26 cellular contexts compared by ENCODE assay signal in the genomic region with DNA sequence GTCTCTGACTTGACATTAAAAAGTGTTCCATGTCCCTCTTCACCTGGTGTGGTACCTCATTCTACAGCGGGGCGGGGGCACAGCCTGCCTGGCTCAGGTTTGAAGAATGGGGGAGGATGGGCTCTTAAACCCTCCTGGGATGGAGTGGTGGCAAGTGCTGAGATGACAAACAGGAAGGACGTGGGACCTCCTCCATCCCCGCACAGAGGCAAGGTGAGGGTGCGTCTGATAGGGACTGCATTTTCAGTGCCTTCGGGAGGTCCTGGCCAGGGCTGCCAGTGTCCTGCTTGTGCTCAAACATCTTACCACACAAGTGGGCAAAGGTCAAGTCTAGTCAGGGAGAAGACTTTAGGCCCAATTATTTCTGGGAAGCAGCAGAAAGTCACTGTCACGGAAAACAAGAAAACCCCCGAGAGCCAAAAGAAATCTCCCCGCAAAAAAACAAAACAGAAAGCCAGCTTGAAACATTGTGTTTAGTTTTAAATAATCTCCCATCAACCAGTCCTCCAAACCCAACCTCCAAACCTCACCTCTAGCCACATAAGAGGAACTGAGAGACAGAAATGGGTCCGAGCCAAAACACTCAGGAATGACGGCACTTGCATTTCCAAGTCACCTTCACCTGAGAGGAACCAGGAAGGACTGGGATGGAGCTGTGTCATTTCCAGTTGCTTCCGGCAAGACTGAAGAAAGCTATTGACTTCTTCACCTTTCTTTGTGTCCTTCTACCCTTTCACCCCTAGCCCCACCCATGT.
DNase-seq lines count a peak whose midpoint lies in the region; ATAC-seq, FAIRE-seq and TF ChIP-seq lines count a peak whose summit lies in the region.
"Had no signal": no experiment of that assay in that cellular context is flagged by ENCODE, and none has a peak within 500 bp of the region (broad histone marks: within the 10 kb centered on the region; RNA-seq: fewer than 3 reads in every experiment).

No MANE protein-coding gene starts in this region.

- no peaks in the 10 kb centered on the region for H4K20me1 ChIP-seq in H1 (replicated peaks in 1 of 2; ENCODE audit: control insufficient read depth in 1 of 2, insufficient read depth in 2 of 2, low read length in 2 of 2)

- no peaks in the 10 kb centered on the region for H3K9me3 ChIP-seq in H1 (ENCODE audit: insufficient read depth in 2 of 2, low read depth in 1 of 2, low read length in 1 of 2)
- H3K9me3 ChIP-seq: HAP-1 had no signal

- H2BK12ac ChIP-seq in H1 (ENCODE audit: low read depth, low read length) = no peak overlapping the region

- H3K23ac ChIP-seq in H1 (ENCODE audit: insufficient read length) = no peak overlapping the region

- H3K36me3 ChIP-seq in H1 (ENCODE audit: control insufficient read depth in 2 of 4, insufficient read depth in 4 of 4, low read length in 3 of 4) = no peaks in the 10 kb centered on the region
- H3K36me3 ChIP-seq: HAP-1 had no signal

- no peaks in the 10 kb centered on the region for H3K23me2 ChIP-seq in H1 (ENCODE audit: low read depth, low read length)

- no peak overlapping the region; the same call in 1 of the 2 replicates for H3K18ac ChIP-seq in H1 (ENCODE audit: extremely low read depth, low read length)

- FAIRE-seq in H1 (lab: Jason Lieb, UNC) = no peak
- FAIRE-seq: GM18507 had no signal

- TF ChIP-seq CTCF in H1 (IDR thresholded peaks at IDR 0.05; ENCODE audit: control extremely low read depth in 1 of 3, insufficient read depth in 1 of 3, low read depth in 1 of 3, low read length in 3 of 3) = no peak

- peak overlapping the region; percentile 29; the same call in 1 of the 2 replicates for H4K8ac ChIP-seq in H1 (ENCODE audit: extremely low read depth, insufficient read depth, low read length)

- no peak overlapping the region for H2AFZ ChIP-seq in H1 (ENCODE audit: low read length)
- H2AFZ ChIP-seq: GM23338, PC-9 had no signal

- TF ChIP-seq POLR2A in H1 (IDR thresholded peaks at IDR 0.05; ENCODE audit: control extremely low read depth in 1 of 2, low read depth in 2 of 2, low read length in 2 of 2) = no peak

- no peak overlapping the region for H2AK5ac ChIP-seq in H1 (ENCODE audit: low read depth, low read length)

- peak; percentile 80 for DNase-seq in NCI-H748 (lab: John Stamatoyannopoulos, UW; ENCODE audit: unreplicated experiment)
- no peak for DNase-seq in NCI-H748 treated with DMSO at 0.1 percent for 48 hours (lab: John Stamatoyannopoulos, UW)
- DNase-seq in NCI-H345 (lab: John Stamatoyannopoulos, UW) = peak; percentile 70
- no peak for DNase-seq in H1 (ENCODE audit: low read depth in 1 of 2, low spot score in 2 of 2)
- no peak for DNase-seq in putamen (ENCODE audit: low spot score)
- DNase-seq in foreskin melanocyte = no peak
- DNase-seq: Calu3; DMS79 treated with DMSO at 0.1 percent for 48 hours; GF-D8; HFFc6; Karpas-422; MV-4-11; NCI-H1105; NCI-H1436 treated with DMSO at 0.1 percent for 48 hours; NCI-H2029; NCI-H2227 treated with DMSO at 0.1 percent for 48 hours; NCI-H510A treated with DMSO at 0.1 percent for 48 hours; NK-92 treated with Interleukin-12 subunit alpha and Interleukin-12 subunit beta, amount 100 ng/mL, for 24 hours; PC-9; Right ventricle myocardium superior; T-cell had no signal

- TF ChIP-seq EP300 in H1 (IDR thresholded peaks at IDR 0.05; ENCODE audit: borderline replicate concordance in 1 of 2, low read depth in 2 of 2, low read length in 2 of 2) = no peak

- no peak for TF ChIP-seq RAD21 in H1 (IDR thresholded peaks at IDR 0.05 in 1 of 2, conservative IDR thresholded peaks at IDR 0.05 in 1 of 2; ENCODE audit: low read depth in 2 of 2, low read length in 2 of 2)

- POLR2A ChIA-PET in H1 (lab: Charles Lee; ENCODE audit: partially characterized antibody) = no interaction called here

- H2BK5ac ChIP-seq in H1 (ENCODE audit: low read depth, low read length) = no peak overlapping the region

- no peak overlapping the region for H3K27ac ChIP-seq in H1 (ENCODE audit: low read depth, low read length)
- H3K27ac ChIP-seq: HL-60, PC-9 had no signal

- no peaks in the 10 kb centered on the region for H3K79me1 ChIP-seq in H1 (ENCODE audit: low read depth, low read length)

- H3K4me3 ChIP-seq in H1 (ENCODE audit: extremely low read depth in 1 of 4, insufficient read depth in 2 of 4, low read depth in 3 of 4, low read length in 4 of 4) = no peak overlapping the region
- H3K4me3 ChIP-seq: GM23338, HAP-1, PC-9 had no signal

- H3K4me1 ChIP-seq in H1 (replicated peaks in 1 of 4; ENCODE audit: control insufficient read depth in 3 of 4, insufficient read depth in 4 of 4, low read length in 3 of 4) = peaks cover 0 to 4% (median 2%) of the 10 kb centered on the region in 4 experiments; a peak in 3 of 7 replicates
- H3K4me1 ChIP-seq: HAP-1 had no signal

- CTCF ChIA-PET in H1 (lab: Charles Lee; ENCODE audit: partially characterized antibody) = no interaction called here

- no peak overlapping the region for H3K4ac ChIP-seq in H1 (replicated peaks; ENCODE audit: insufficient read length, low read depth, low read length)

- no peak overlapping the region for H2BK120ac ChIP-seq in H1 (replicated peaks; ENCODE audit: low read depth, low read length)

- no peak for ATAC-seq in HG03159 (IDR thresholded peaks at IDR 0.05; ENCODE audit: unreplicated experiment)
- ATAC-seq: GM23338, T-cell had no signal

- H4K91ac ChIP-seq in H1 (replicated peaks; ENCODE audit: insufficient read length, low read length) = no peak overlapping the region

- no peaks in the 10 kb centered on the region for H3K79me2 ChIP-seq in H1 (ENCODE audit: control insufficient read depth in 1 of 2, insufficient read depth in 2 of 2, low read length in 2 of 2)

- no peak overlapping the region for H2BK15ac ChIP-seq in H1 (ENCODE audit: low read length)

- H3K27me3 ChIP-seq in H1 (replicated peaks in 1 of 4; ENCODE audit: control insufficient read depth in 3 of 4, extremely low read depth in 1 of 4, insufficient read depth in 3 of 4, low read length in 3 of 4) = peaks cover 0 to 2% (median 0%) of the 10 kb centered on the region in 4 experiments; a peak in 2 of 7 replicates

- no peak overlapping the region for H3K56ac ChIP-seq in H1 (replicated peaks; ENCODE audit: insufficient read length, low read depth, low read length)

- no peak overlapping the region for H2BK20ac ChIP-seq in H1 (ENCODE audit: low read length)

- no peak overlapping the region for H3K9ac ChIP-seq in H1 (replicated peaks in 1 of 4; ENCODE audit: extremely low read depth in 1 of 4, low read depth in 3 of 4, low read length in 3 of 4)

- H3K4me2 ChIP-seq in H1 (ENCODE audit: insufficient read depth in 1 of 2, low read depth in 2 of 2, low read length in 2 of 2) = no peak overlapping the region
- H3K4me2 ChIP-seq: GM23338, PC-9 had no signal

- H3K14ac ChIP-seq in H1 (ENCODE audit: insufficient read length) = no peak overlapping the region

- 93% methylated on average over 10 of the region's 12 CpGs; no CpG with 5 or more reads in 1 of the 2 experiments for WGBS in H1 (ENCODE audit: extremely low coverage in 1 of 2, insufficient coverage in 1 of 2, insufficient read length in 1 of 2, insufficient replicate concordance in 2 of 2, low coverage in 1 of 2, low lambda C conversion rate in 2 of 2, missing lambda C conversion rate in 1 of 2), 2 experiments

- no peak overlapping the region for H4K5ac ChIP-seq in H1 (ENCODE audit: insufficient read length, low read depth, low read length)

TF ChIP-seq in H1, 55 proteins besides CTCF, POLR2A, EP300 and RAD21:
- TF ChIP-seq MAX (IDR thresholded peaks at IDR 0.05) (no peak), BCL11A (IDR thresholded peaks at IDR 0.05; ENCODE audit: low read depth in 2 of 2, low read length in 2 of 2) (no peak), CBX5 (IDR thresholded peaks at IDR 0.05; ENCODE audit: low read depth, low read length) (no peak), PHF8 (conservative IDR thresholded peaks at IDR 0.05; ENCODE audit: low read depth, low read length) (no peak), RNF2 (IDR thresholded peaks at IDR 0.05; ENCODE audit: borderline replicate concordance, low read depth, low read length, missing control alignments, poor library complexity, severe bottlenecking) (no peak), SIRT6 (IDR thresholded peaks at IDR 0.05; ENCODE audit: low read length) (no peak), BRCA1 (IDR thresholded peaks at IDR 0.05; ENCODE audit: low read depth, low read length) (no peak), TBP (IDR thresholded peaks at IDR 0.05; ENCODE audit: low read depth, low read length) (no peak), TAF1 (IDR thresholded peaks at IDR 0.05; ENCODE audit: low read depth, low read length) (no peak), TAF7 (optimal IDR thresholded peaks at IDR 0.05; ENCODE audit: borderline replicate concordance, low read depth, low read length) (no peak), SP2 (IDR thresholded peaks at IDR 0.05; ENCODE audit: low read length) (no peak), EGR1 (IDR thresholded peaks at IDR 0.05; ENCODE audit: borderline replicate concordance, low read depth, low read length) (no peak)
- TF ChIP-seq, protein P1, sequence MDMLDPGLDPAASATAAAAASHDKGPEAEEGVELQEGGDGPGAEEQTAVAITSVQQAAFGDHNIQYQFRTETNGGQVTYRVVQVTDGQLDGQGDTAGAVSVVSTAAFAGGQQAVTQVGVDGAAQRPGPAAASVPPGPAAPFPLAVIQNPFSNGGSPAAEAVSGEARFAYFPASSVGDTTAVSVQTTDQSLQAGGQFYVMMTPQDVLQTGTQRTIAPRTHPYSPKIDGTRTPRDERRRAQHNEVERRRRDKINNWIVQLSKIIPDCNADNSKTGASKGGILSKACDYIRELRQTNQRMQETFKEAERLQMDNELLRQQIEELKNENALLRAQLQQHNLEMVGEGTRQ (IDR thresholded peaks at IDR 0.05; ENCODE audit: low read length) = no peak
- TF ChIP-seq, protein P2, sequence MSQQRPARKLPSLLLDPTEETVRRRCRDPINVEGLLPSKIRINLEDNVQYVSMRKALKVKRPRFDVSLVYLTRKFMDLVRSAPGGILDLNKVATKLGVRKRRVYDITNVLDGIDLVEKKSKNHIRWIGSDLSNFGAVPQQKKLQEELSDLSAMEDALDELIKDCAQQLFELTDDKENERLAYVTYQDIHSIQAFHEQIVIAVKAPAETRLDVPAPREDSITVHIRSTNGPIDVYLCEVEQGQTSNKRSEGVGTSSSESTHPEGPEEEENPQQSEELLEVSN (IDR thresholded peaks at IDR 0.05) = no peak

Comparison
In these comparisons a context has a peak if more than half of its experiments do, and no peak if none do; other contexts are left out.
1. DNase-seq: peak in NCI-H748 (single experiment) and NCI-H345 (single experiment); none in NCI-H748 treated with DMSO at 0.1 percent for 48 hours (single experiment), H1 (0 of 2), putamen (single experiment) and foreskin melanocyte (single experiment).